Comparison of ENCODE assay signal across 34 cellular contexts in the genomic region with DNA sequence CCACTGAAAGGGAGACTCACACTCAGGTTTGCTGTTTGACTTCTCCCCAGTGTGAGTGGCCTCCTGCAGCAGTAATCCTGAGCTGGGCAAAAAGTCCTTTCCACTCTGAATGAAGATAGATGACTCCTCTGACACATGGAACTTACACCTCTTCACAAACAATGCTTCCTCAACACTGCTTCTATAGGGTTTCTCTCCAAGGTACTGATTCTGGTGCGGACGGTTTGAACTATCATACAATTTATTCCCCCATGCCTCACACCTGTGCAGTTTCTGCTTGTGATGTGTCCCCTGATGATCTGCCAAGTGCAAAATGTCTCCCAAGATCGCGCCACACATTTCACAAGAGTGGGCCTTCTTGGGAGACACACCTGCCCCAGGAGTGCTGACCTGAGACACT. TPM values are rescaled to one million over a fixed set of nuclear protein-coding genes. Genes with fewer than 3 reads are reported as not detected.
"Had no signal": no experiment of that assay in that cellular context is flagged by ENCODE, and none has a peak within 500 bp of the region (broad histone marks: within the 10 kb centered on the region; RNA-seq: fewer than 3 reads in every experiment).

No MANE protein-coding gene starts in this region.

- H3K27me3 ChIP-seq: adrenal gland, Peyer's patch, SJSA1 had no signal

- H3K4me3 ChIP-seq: adrenal gland, Peyer's patch, SJSA1 had no signal

- H3K27ac ChIP-seq: adrenal gland, KMS-11, Peyer's patch, SJSA1 had no signal

- H3K4me2 ChIP-seq: KMS-11, SK-N-SH had no signal

- FAIRE-seq: bronchial epithelial cell, TTC549 had no signal

- H3K36me3 ChIP-seq: SJSA1 had no signal

- H3K9ac ChIP-seq: KMS-11, SK-N-SH had no signal

- H3K27ac Mint-ChIP-seq: activated CD4-positive, alpha-beta T cell treated with anti-CD3 and anti-CD28 coated beads, Interleukin-2, amount 10 ng/mL, durations not matched to agents 24 days and 14 days; activated CD8-positive, alpha-beta T cell treated with anti-CD3 and anti-CD28 coated beads for 36 hours; activated naive CD4-positive, alpha-beta T cell treated with anti-CD3 and anti-CD28 coated beads, Interleukin-2, amount 50 U/mL, for 24 hours; activated naive CD8-positive, alpha-beta T cell treated with anti-CD3 and anti-CD28 coated beads, Interleukin-2, amount 10 ng/mL, durations not matched to agents 7 days and 5 days; activated T-helper 2 cell treated with anti-CD3 and anti-CD28 coated beads, Interferon-gamma antibody, Interleukin-2, Interleukin-4, amounts not matched to agents 10 μg/mL and 5 μg/mL and 100 μg/mL, durations not matched to agents 14 hours and 24 hours and 36 hours; brain; T-helper 1 cell treated with Interleukin-12 subunit alpha and Interleukin-12 subunit beta and Interleukin-4 antibody, amounts not matched to agents 30 μg/mL and 1 μg/mL, for 36 hours; T-helper 2 cell treated with Interferon-gamma antibody and Interleukin-4, amounts not matched to agents 5 μg/mL and 100 μg/mL, for 36 hours had no signal

- H3K4me1 Mint-ChIP-seq: activated CD4-positive, alpha-beta T cell treated with anti-CD3 and anti-CD28 coated beads, Interleukin-2, amount 10 ng/mL, durations not matched to agents 24 days and 14 days; activated naive CD4-positive, alpha-beta T cell treated with anti-CD3 and anti-CD28 coated beads, Interleukin-2, amount 50 U/mL, for 24 hours; activated naive CD8-positive, alpha-beta T cell treated with anti-CD3 and anti-CD28 coated beads, Interleukin-2, amount 10 ng/mL, durations not matched to agents 7 days and 5 days had no signal

- H3K4me3 Mint-ChIP-seq: activated CD4-positive, alpha-beta T cell treated with anti-CD3 and anti-CD28 coated beads, Interleukin-2, amount 10 ng/mL, durations not matched to agents 24 days and 14 days; activated CD8-positive, alpha-beta T cell treated with anti-CD3 and anti-CD28 coated beads for 36 hours; activated naive CD4-positive, alpha-beta T cell treated with anti-CD3 and anti-CD28 coated beads, Interleukin-2, amount 50 U/mL, for 24 hours; activated naive CD8-positive, alpha-beta T cell treated with anti-CD3 and anti-CD28 coated beads, Interleukin-2, amount 10 ng/mL, durations not matched to agents 7 days and 5 days; brain; T-helper 1 cell treated with Interleukin-12 subunit alpha and Interleukin-12 subunit beta and Interleukin-4 antibody, amounts not matched to agents 30 μg/mL and 1 μg/mL, for 36 hours; T-helper 2 cell treated with Interferon-gamma antibody and Interleukin-4, amounts not matched to agents 5 μg/mL and 100 μg/mL, for 36 hours had no signal

- H3K27me3 Mint-ChIP-seq: activated CD4-positive, alpha-beta T cell treated with anti-CD3 and anti-CD28 coated beads, Interleukin-2, amount 10 ng/mL, durations not matched to agents 24 days and 14 days; activated CD8-positive, alpha-beta T cell treated with anti-CD3 and anti-CD28 coated beads for 36 hours; activated naive CD4-positive, alpha-beta T cell treated with anti-CD3 and anti-CD28 coated beads, Interleukin-2, amount 50 U/mL, for 24 hours; activated naive CD8-positive, alpha-beta T cell treated with anti-CD3 and anti-CD28 coated beads, Interleukin-2, amount 10 ng/mL, durations not matched to agents 7 days and 5 days had no signal

- H3K4me1 ChIP-seq: adrenal gland, Peyer's patch, SJSA1 had no signal

- H3K9me3 ChIP-seq: SK-N-SH had no signal

- DNase-seq: activated CD4-positive, alpha-beta T cell treated with anti-CD3 and anti-CD28 coated beads, Interleukin-2, amount 10 ng/mL, durations not matched to agents 24 days and 14 days; activated CD4-positive, alpha-beta T cell treated with anti-CD3 and anti-CD28 coated beads, Interleukin-2, amount 50 U/mL, for 4 hours; activated CD8-positive, alpha-beta T cell treated with anti-CD3 and anti-CD28 coated beads for 36 hours; activated gamma-delta T cell; activated naive CD4-positive, alpha-beta T cell treated with Interleukin-2 at 50 U/mL for 16 hours; activated naive CD8-positive, alpha-beta T cell treated with anti-CD3 and anti-CD28 coated beads, Interleukin-2, amount 10 ng/mL, durations not matched to agents 7 days and 5 days; activated T-cell treated with anti-CD3 and anti-CD28 coated beads, Interleukin-2, amount 50 U/mL, for 1 hour; adrenal gland; caudate nucleus; IMR-90; MM.1S; MV-4-11; NCI-H1092; NCI-H1417; NCI-H187 treated with DMSO at 0.1 percent for 48 hours; NCI-H2081; NCI-H345; NCI-H524 treated with DMSO at 0.1 percent for 48 hours; Peyer's patch; RPMI8226; SHP77 treated with DMSO at 0.1 percent for 48 hours; SK-N-SH had no signal

RNA-seq across cellular contexts. Expression of a gene that starts 7.6 kb away (rescaled TPM):
- total RNA-seq: NCI-H460 had no signal

RNA-seq across cellular contexts. Expression of a gene that starts 19.9 kb away (rescaled TPM):
- total RNA-seq: NCI-H460 had no signal

RNA-seq across cellular contexts. Expression of a gene that starts 46.7 kb away (rescaled TPM):
- total RNA-seq: activated CD4-positive, alpha-beta T cell treated with anti-CD3 and anti-CD28 coated beads, Interleukin-2, amount 10 ng/mL, durations not matched to agents 24 days and 14 days; activated CD8-positive, alpha-beta memory T cell treated with anti-CD3 and anti-CD28 coated beads for 36 hours; IMR-90; LHCN-M2; NCI-H460; SJSA1 had no signal
